In genomic region chr19:40716031-40716654, GRCh38 we compare ENCODE assay signal across 8 cellular contexts. TPM values are rescaled to one million over a fixed set of nuclear protein-coding genes. Genes with fewer than 3 reads are reported as not detected.
DNase-seq lines count a peak whose midpoint lies in the region; ATAC-seq and TF ChIP-seq lines count a peak whose summit lies in the region.

No MANE protein-coding gene starts in this region.

- H3K36me3 ChIP-seq in mammary epithelial cell (ENCODE audit: insufficient read depth, low read length), result no peaks in the 10 kb centered on the region

- H3K4me1 ChIP-seq in mammary epithelial cell (ENCODE audit: insufficient read depth, low read length), result peaks cover 25% of the 10 kb centered on the region

- no peak for TF ChIP-seq CTCF in mammary epithelial cell (conservative IDR thresholded peaks at IDR 0.05 in 1 of 2, IDR thresholded peaks at IDR 0.05 in 1 of 2; ENCODE audit: extremely low read depth in 1 of 2, insufficient read depth in 1 of 2, low read depth in 1 of 2, low read length in 2 of 2)
- no peak for TF ChIP-seq CTCF in lower leg skin (IDR thresholded peaks at IDR 0.05)

- H3K9me3 ChIP-seq in mammary epithelial cell (replicated peaks; ENCODE audit: insufficient read depth, low read length), result no peaks in the 10 kb centered on the region

- 1% methylated on average over 10 of the region's 12 CpGs for whole genome bisulfite sequencing in mammary epithelial cell (ENCODE audit: low coverage, missing lambda C conversion rate)
- WGBS in lower leg skin, 2 donors, result 0 to 3% methylated on average over 12 of the region's 12 CpGs

- ATAC-seq in GM21737 (IDR thresholded peaks at IDR 0.05; ENCODE audit: unreplicated experiment), result no peak

- intact Hi-C loops in mammary epithelial cell (cut with micrococcal nuclease) (loop anchor here (1.0 to 5.0 kb wide), 3 partner anchors 35 to 546 kb away; partner anchors contain the start of genes HNRNPUL1 and SNRPA), lower leg skin (cut with DNase I; ENCODE audit: low total_unique reads) (no loop called here)

- in situ Hi-C loops in mammary epithelial cell (cut with MboI; ENCODE audit: low sequenced_read_pairs in 2 of 2), result no loop called here

- BruUV-seq in mammary epithelial cell (replicated peaks; lab: Mats Ljungman, UMichigan), result TSS peak; percentile 76

- TF ChIP-seq POLR2A in lower leg skin (IDR thresholded peaks at IDR 0.05), result no peak

- H2AFZ ChIP-seq in mammary epithelial cell (ENCODE audit: low read depth, low read length), result peak overlapping the region; percentile 53

- H4K20me1 ChIP-seq in mammary epithelial cell (ENCODE audit: insufficient read depth, low read length), result no peaks in the 10 kb centered on the region

- H3K27ac ChIP-seq in mammary epithelial cell (ENCODE audit: insufficient read depth, low read depth, low read length), result peak overlapping the region; percentile 100

- H3K27me3 ChIP-seq in mammary epithelial cell (ENCODE audit: insufficient read depth, low read length), result no peaks in the 10 kb centered on the region

- H3K4me2 ChIP-seq in mammary epithelial cell (ENCODE audit: insufficient read depth, low read depth, low read length), result peak overlapping the region; percentile 69

- H3K4me3 ChIP-seq in mammary epithelial cell (replicated peaks in 1 of 3; ENCODE audit: insufficient read depth in 1 of 3, low read depth in 2 of 3, low read length in 3 of 3), result peak overlapping the region; percentile 56 to 90 (median 67)
- peak overlapping the region; percentile 23 for H3K4me3 ChIP-seq in lower leg skin (ENCODE audit: low read depth, poor library complexity, severe bottlenecking)

- CTCF ChIA-PET in mammary epithelial cell (lab: Charles Lee; ENCODE audit: low non-redundant PET), result interaction anchor here (0.6 kb wide), 1 partner anchor 102 kb away, joined by 4 read pairs; no protein-coding TSS in a partner anchor

- peaks cover 52% of the 10 kb centered on the region for H3K79me2 ChIP-seq in mammary epithelial cell (ENCODE audit: insufficient read depth, low read length)

- peak overlapping the region; percentile 100 for H3K9ac ChIP-seq in mammary epithelial cell (ENCODE audit: insufficient read depth, low read length)

- DNase-seq in NCI-H82 (lab: John Stamatoyannopoulos, UW), result peak; percentile 60
- no peak for DNase-seq in NCI-H82 treated with DMSO at 0.1 percent for 48 hours (lab: John Stamatoyannopoulos, UW; ENCODE audit: unreplicated experiment)
- peak; percentile 61 for DNase-seq in T-helper 22 cell (ENCODE audit: low read depth)
- DNase-seq in mammary epithelial cell, result peak; percentile 98
- DNase-seq in lower leg skin (ENCODE audit: low spot score in 2 of 2), result peak in 1 of 2 donors; percentile 76
- DNase-seq in stimulated activated CD8-positive, alpha-beta memory T cell treated with anti-CD3 and anti-CD28 coated beads, Interleukin-12 subunit alpha, Interleukin-12 subunit beta, amount 100 ng/mL, for 24 hours (ENCODE audit: extremely low read depth), result peak; percentile 42
- no peak for DNase-seq in cortex of kidney (lab: John Stamatoyannopoulos, UW)

- dilution Hi-C loops in mammary epithelial cell (cut with HindIII; ENCODE audit: low sequenced_read_pairs), result no loop called here

RNA-seq across cellular contexts. Expression of gene COQ8B, which starts 0.5 kb away (rescaled TPM):
- total RNA-seq in mammary epithelial cell (10 to 100 TPM; 23.8 to 32.0 TPM), lower leg skin (10 to 100 TPM; 40.2 to 58.7 (median 44.1) TPM)
- 23.0 TPM for polyA plus RNA-seq in mammary epithelial cell
- polyA minus RNA-seq in mammary epithelial cell, result 39.1 TPM

RNA-seq across cellular contexts. Expression of gene ITPKC, which starts 0.8 kb away (rescaled TPM):
- total RNA-seq in mammary epithelial cell (10 to 100 TPM; 38.7 to 40.0 TPM), lower leg skin (100 to 1,000 TPM in 1 of 4 donors, 10 to 100 TPM in 3; 83.1 to 104 (median 93.6) TPM)
- polyA plus RNA-seq in mammary epithelial cell, result 25.4 TPM
- polyA minus RNA-seq in mammary epithelial cell, result 36.0 TPM

RNA-seq across cellular contexts. Expression of gene NUMBL, which starts 25.7 kb away (rescaled TPM):
- 10 to 100 TPM; 12.5 to 21.2 TPM for total RNA-seq in mammary epithelial cell
- 9.3 TPM for polyA plus RNA-seq in mammary epithelial cell
- 15.8 TPM for polyA minus RNA-seq in mammary epithelial cell
- 10 to 100 TPM; 11.2 to 45.8 (median 36.0) TPM for total RNA-seq in lower leg skin

RNA-seq across cellular contexts. Expression of gene ACTMAP, which starts 34.1 kb away (rescaled TPM):
- total RNA-seq in mammary epithelial cell (10 to 100 TPM in 1 of 2 donors, 1 to 10 TPM in 1; 1.0 to 15.2 TPM), lower leg skin (1 to 10 TPM; 4.1 to 8.5 (median 4.6) TPM)
- 3.2 TPM for polyA plus RNA-seq in mammary epithelial cell
- 6.4 TPM for polyA minus RNA-seq in mammary epithelial cell

RNA-seq across cellular contexts. Expression of gene SNRPA, which starts 34.9 kb away (rescaled TPM):
- total RNA-seq in mammary epithelial cell, result 10 to 100 TPM; 28.2 to 99.3 TPM
- polyA plus RNA-seq in mammary epithelial cell, result 117 TPM
- polyA minus RNA-seq in mammary epithelial cell, result 257 TPM
- 10 to 100 TPM; 18.0 to 52.4 (median 44.9) TPM for total RNA-seq in lower leg skin

Comparison
In these comparisons a context has a peak if more than half of its experiments do, and no peak if none do; other contexts are left out.
1. DNase-seq: peak in NCI-H82 (single experiment), T-helper 22 cell (single experiment), mammary epithelial cell (single experiment) and stimulated activated CD8-positive, alpha-beta memory T cell treated with anti-CD3 and anti-CD28 coated beads, Interleukin-12 subunit alpha, Interleukin-12 subunit beta, amount 100 ng/mL, for 24 hours (single experiment); none in NCI-H82 treated with DMSO at 0.1 percent for 48 hours (single experiment) and cortex of kidney (single experiment).